Comparison of ENCODE assay signal across 9 cellular contexts in genomic region chr3:98734311-98734710, GRCh38. TPM values are rescaled to one million over a fixed set of nuclear protein-coding genes. Genes with fewer than 3 reads are reported as not detected.
DNase-seq lines count a peak whose midpoint lies in the region; ATAC-seq and TF ChIP-seq lines count a peak whose summit lies in the region.
"Had no signal": no experiment of that assay in that cellular context is flagged by ENCODE, and none has a peak within 500 bp of the region (broad histone marks: within the 10 kb centered on the region; RNA-seq: fewer than 3 reads in every experiment).

No MANE protein-coding gene starts in this region.

- TF ChIP-seq POLR2A in lower leg skin (IDR thresholded peaks at IDR 0.05), result no peak

- peak overlapping the region; percentile 87 for H3K4me2 ChIP-seq in fibroblast of lung (ENCODE audit: extremely low read depth, insufficient read depth, low read length)

- intact Hi-C loops in lower leg skin (cut with DNase I; ENCODE audit: low total_unique reads), result no loop called here

- H3K4me3 ChIP-seq in SJCRH30 (peak overlapping the region; percentile 81), fibroblast of lung (replicated peaks in 1 of 4; ENCODE audit: control extremely low read depth in 1 of 4, insufficient read depth in 1 of 4, low read depth in 3 of 4, low read length in 4 of 4) (peak overlapping the region in 2 of 4 experiments; percentile 71 to 75), rectal smooth muscle tissue (ENCODE audit: low read length) (peak overlapping the region; percentile 68), lower leg skin (ENCODE audit: low read depth, poor library complexity, severe bottlenecking) (no peak overlapping the region)

- DNase-seq in GF-D8 (lab: John Stamatoyannopoulos, UW) (peak; percentile 19), SJCRH30 (no peak), fibroblast of lung (ENCODE audit: low read depth in 2 of 2) (no peak), SHP77 (lab: John Stamatoyannopoulos, UW) (no peak), lower leg skin (ENCODE audit: low spot score in 2 of 2) (no peak), NCI-H82 (lab: John Stamatoyannopoulos, UW) (no peak)
- DNase-seq: SW 1271 had no signal

- H2AFZ ChIP-seq in fibroblast of lung (ENCODE audit: low read length), result no peak overlapping the region

- H3K9me3 ChIP-seq in SJCRH30 (replicated peaks) (no peaks in the 10 kb centered on the region), fibroblast of lung (ENCODE audit: control insufficient read depth, insufficient read depth, low read depth, low read length) (no peaks in the 10 kb centered on the region)

- WGBS in lower leg skin, 2 donors, result 43 to 53% methylated on average over 4 of the region's 4 CpGs

- no peaks in the 10 kb centered on the region for H4K20me1 ChIP-seq in fibroblast of lung (ENCODE audit: control insufficient read depth, extremely low read depth, insufficient read depth, low read length)

- no peaks in the 10 kb centered on the region for H3K4me1 ChIP-seq in SJCRH30
- H3K4me1 ChIP-seq in fibroblast of lung (ENCODE audit: control insufficient read depth, extremely low read depth, insufficient read depth, low read length), result no peaks in the 10 kb centered on the region
- H3K4me1 ChIP-seq in rectal smooth muscle tissue (ENCODE audit: control insufficient read depth, insufficient read depth, low read length), result peaks cover 7% of the 10 kb centered on the region

- H3K36me3 ChIP-seq in SJCRH30, result no peaks in the 10 kb centered on the region
- no peaks in the 10 kb centered on the region for H3K36me3 ChIP-seq in fibroblast of lung (ENCODE audit: control insufficient read depth, insufficient read depth, low read length)
- no peaks in the 10 kb centered on the region for H3K36me3 ChIP-seq in rectal smooth muscle tissue (ENCODE audit: control insufficient read depth, insufficient read depth, low read length)

- H3K27ac ChIP-seq in SJCRH30, result no peak overlapping the region
- no peak overlapping the region for H3K27ac ChIP-seq in fibroblast of lung (ENCODE audit: insufficient read depth, low read length)
- no peak overlapping the region for H3K27ac ChIP-seq in rectal smooth muscle tissue (ENCODE audit: low read depth, low read length)

- H3K79me2 ChIP-seq in fibroblast of lung (ENCODE audit: control insufficient read depth, insufficient read depth, low read length), result no peaks in the 10 kb centered on the region

- TF ChIP-seq CTCF in fibroblast of lung (conservative IDR thresholded peaks at IDR 0.05 in 1 of 2, IDR thresholded peaks at IDR 0.05 in 1 of 2; ENCODE audit: low read depth in 1 of 2, low read length in 2 of 2) (no peak), lower leg skin (IDR thresholded peaks at IDR 0.05) (no peak)

- ATAC-seq in GM21515 (IDR thresholded peaks at IDR 0.05; ENCODE audit: unreplicated experiment), result no peak

- H3K27me3 ChIP-seq in SJCRH30, result no peaks in the 10 kb centered on the region
- H3K27me3 ChIP-seq in fibroblast of lung (ENCODE audit: control insufficient read depth, insufficient read depth, low read length), result no peaks in the 10 kb centered on the region
- peaks cover 2% of the 10 kb centered on the region for H3K27me3 ChIP-seq in rectal smooth muscle tissue (ENCODE audit: control insufficient read depth, insufficient read depth, low read length)

- H3K9ac ChIP-seq in fibroblast of lung (ENCODE audit: insufficient read depth, low read length) (no peak overlapping the region), rectal smooth muscle tissue (ENCODE audit: low read length) (no peak overlapping the region)

RNA-seq across cellular contexts. Expression of gene ST3GAL6, which starts 28.8 kb away (rescaled TPM):
- total RNA-seq in SJCRH30 (2014; rRNA removed; shearing (Covaris generic)), result 17.1 and 17.6 TPM in 2 replicates
- 2.6 and 4.1 TPM in 2 replicates for total RNA-seq in fibroblast of lung
- polyA plus RNA-seq in fibroblast of lung, result 1.7 TPM in 2 replicates
- 0.48 and 1.1 TPM in 2 replicates for polyA plus RNA-seq in fibroblast of lung (2012)
- polyA minus RNA-seq in fibroblast of lung (ENCODE audit: low replicate concordance), result not detected in 2 replicates
- total RNA-seq in lower leg skin, result 10 to 100 TPM; 19.2 to 40.8 (median 24.3) TPM
